ENCODE assay signal across 8 cellular contexts in genomic region chr19:35931161-35931873, GRCh38. TPM values are rescaled to one million over a fixed set of nuclear protein-coding genes. Genes with fewer than 3 reads are reported as not detected.
DNase-seq lines count a peak whose midpoint lies in the region; ATAC-seq and TF ChIP-seq lines count a peak whose summit lies in the region.

No MANE protein-coding gene starts in this region.

- peak; percentile 100 for DNase-seq in NCI-H526 (lab: John Stamatoyannopoulos, UW)
- peak; percentile 100 for DNase-seq in activated CD4-positive, alpha-beta T cell treated with anti-CD3 and anti-CD28 coated beads, Interleukin-2, amount 10 ng/mL, durations not matched to agents 7 days and 5 days
- peak; percentile 99 for DNase-seq in dedifferentiated amniotic fluid mesenchymal stem cell (ENCODE audit: extremely low spot score)
- DNase-seq in left lung: peak; percentile 100
- peak; percentile 96 to 97 for DNase-seq in stimulated activated CD4-positive, alpha-beta T cell treated with anti-CD3 and anti-CD28 coated beads, Interleukin-2, amount 100 ng/mL, for 48 hours

- CTCF ChIA-PET in activated CD4-positive, alpha-beta T cell treated with anti-CD3 and anti-CD28 coated beads, Interleukin-2, amount 10 ng/mL, durations not matched to agents 7 days and 5 days (lab: Charles Lee): interaction anchor here (0.6 to 3.1 kb wide), 30 partner anchors 9 to 259 kb away, joined by 3 to 29 read pairs (median 4); partner anchors contain the start of genes APLP1, KIRREL2 and LIN37

- H3K36me3 ChIP-seq in left lung: no peaks in the 10 kb centered on the region

- H3K36me3 Mint-ChIP-seq in activated CD4-positive, alpha-beta T cell treated with anti-CD3 and anti-CD28 coated beads, Interleukin-2, amount 10 ng/mL, durations not matched to agents 7 days and 5 days (ENCODE audit: low read depth): peaks cover 2% of the 10 kb centered on the region

- no peak overlapping the region for H3K27ac ChIP-seq in C4-2B
- peak overlapping the region; percentile 60 to 89 for H3K27ac ChIP-seq in left lung

- no peaks in the 10 kb centered on the region for H3K9me3 ChIP-seq in left lung

- peak overlapping the region; percentile 70 for H3K4me3 Mint-ChIP-seq in activated CD4-positive, alpha-beta T cell treated with anti-CD3 and anti-CD28 coated beads, Interleukin-2, amount 10 ng/mL, durations not matched to agents 7 days and 5 days

- intact Hi-C loops in left lung (cut with DNase I): loop anchor here in 1 of 2 donors (5.0 kb wide), 1 partner anchor 54 kb away; no protein-coding TSS in a partner anchor

- H3K9me3 Mint-ChIP-seq in activated CD4-positive, alpha-beta T cell treated with anti-CD3 and anti-CD28 coated beads, Interleukin-2, amount 10 ng/mL, durations not matched to agents 7 days and 5 days: peaks cover 3% of the 10 kb centered on the region

- peaks cover 0 to 19% of the 10 kb centered on the region in 2 donors for H3K27me3 ChIP-seq in left lung

- no peaks in the 10 kb centered on the region for H3K27me3 Mint-ChIP-seq in activated CD4-positive, alpha-beta T cell treated with anti-CD3 and anti-CD28 coated beads, Interleukin-2, amount 10 ng/mL, durations not matched to agents 7 days and 5 days

- peak overlapping the region in 1 of 2 donors; percentile 21 for H3K4me3 ChIP-seq in left lung

- ATAC-seq in GM19324 (IDR thresholded peaks at IDR 0.05; ENCODE audit: low FRiP score, unreplicated experiment) (peak; percentile 98), HG03469 (IDR thresholded peaks at IDR 0.05; ENCODE audit: unreplicated experiment) (peak; percentile 80), left lung (peak; percentile 99)

- POLR2A ChIA-PET in activated CD4-positive, alpha-beta T cell treated with anti-CD3 and anti-CD28 coated beads, Interleukin-2, amount 10 ng/mL, durations not matched to agents 7 days and 5 days (lab: Charles Lee): no interaction called here

- TF ChIP-seq CTCF in C4-2B (conservative IDR thresholded peaks at IDR 0.05) (peak; percentile 96), left lung (IDR thresholded peaks at IDR 0.05) (peak; percentile 79 to 88)

- H3K27ac Mint-ChIP-seq in activated CD4-positive, alpha-beta T cell treated with anti-CD3 and anti-CD28 coated beads, Interleukin-2, amount 10 ng/mL, durations not matched to agents 7 days and 5 days: peak overlapping the region; percentile 93

- peaks cover 14 to 41% of the 10 kb centered on the region in 2 donors for H3K4me1 ChIP-seq in left lung

- peaks cover 46% of the 10 kb centered on the region for H3K4me1 Mint-ChIP-seq in activated CD4-positive, alpha-beta T cell treated with anti-CD3 and anti-CD28 coated beads, Interleukin-2, amount 10 ng/mL, durations not matched to agents 7 days and 5 days

RNA-seq across cellular contexts. Expression of gene LRFN3, which starts 4.9 kb away (rescaled TPM):
- total RNA-seq in activated CD4-positive, alpha-beta T cell treated with anti-CD3 and anti-CD28 coated beads, Interleukin-2, amount 10 ng/mL, durations not matched to agents 7 days and 5 days: 10 to 100 TPM; 12.3 to 13.5 TPM
- 10 to 100 TPM; 12.2 to 14.8 TPM for total RNA-seq in left lung

RNA-seq across cellular contexts. Expression of gene TYROBP, which starts 23.2 kb away (rescaled TPM):
- total RNA-seq in activated CD4-positive, alpha-beta T cell treated with anti-CD3 and anti-CD28 coated beads, Interleukin-2, amount 10 ng/mL, durations not matched to agents 7 days and 5 days: not detected
- 100 to 1,000 TPM; 205 to 407 TPM for total RNA-seq in left lung

RNA-seq across cellular contexts. Expression of gene HCST, which starts 29.0 kb away (rescaled TPM):
- total RNA-seq in activated CD4-positive, alpha-beta T cell treated with anti-CD3 and anti-CD28 coated beads, Interleukin-2, amount 10 ng/mL, durations not matched to agents 7 days and 5 days: 100 to 1,000 TPM; 117 to 137 TPM
- 10 to 100 TPM; 24.7 to 26.0 TPM for total RNA-seq in left lung

RNA-seq across cellular contexts. Expression of gene NFKBID, which starts 31.0 kb away (rescaled TPM):
- 10 to 100 TPM; 36.9 to 47.5 TPM for total RNA-seq in activated CD4-positive, alpha-beta T cell treated with anti-CD3 and anti-CD28 coated beads, Interleukin-2, amount 10 ng/mL, durations not matched to agents 7 days and 5 days
- total RNA-seq in left lung: 10 to 100 TPM; 11.8 to 19.1 TPM

Comparison
In these comparisons a context has a peak if more than half of its experiments do, and no peak if none do; other contexts are left out.
1. RNA of gene TYROBP, which starts 23.2 kb away (total RNA-seq): 205 to 407 TPM in left lung; not detected in activated CD4-positive, alpha-beta T cell treated with anti-CD3 and anti-CD28 coated beads, Interleukin-2, amount 10 ng/mL, durations not matched to agents 7 days and 5 days; every median in the first group is over 100 times any median in the second.
2. RNA of gene HCST, which starts 29.0 kb away (total RNA-seq): 117 to 137 TPM in activated CD4-positive, alpha-beta T cell treated with anti-CD3 and anti-CD28 coated beads, Interleukin-2, amount 10 ng/mL, durations not matched to agents 7 days and 5 days; 24.7 to 26.0 TPM in left lung; every median in the first group is over 4 times any median in the second.
3. Peak in every context shown above with its lines, with median percentiles within 50 percentile points of each other: ATAC-seq and DNase-seq.